Comparison of ENCODE assay signal across 23 cellular contexts in genomic region chr11:105179542-105180278, GRCh38. TPM values are rescaled to one million over a fixed set of nuclear protein-coding genes. Genes with fewer than 3 reads are reported as not detected.
DNase-seq lines count a peak whose midpoint lies in the region; ATAC-seq, FAIRE-seq and TF ChIP-seq lines count a peak whose summit lies in the region.
"Had no signal": no experiment of that assay in that cellular context is flagged by ENCODE, and none has a peak within 500 bp of the region (broad histone marks: within the 10 kb centered on the region; RNA-seq: fewer than 3 reads in every experiment).

No MANE protein-coding gene starts in this region.

- no peaks in the 10 kb centered on the region for H3K36me3 ChIP-seq in pancreas

- H3K4me3 ChIP-seq in pancreas: no peak overlapping the region
- H3K4me3 ChIP-seq: smooth muscle cell had no signal

- WGBS in pancreas, 2 donors: 31 to 33% methylated on average over 5 of the region's 5 CpGs

- no peaks in the 10 kb centered on the region for H3K9me3 ChIP-seq in pancreas

- DNase-seq in NCI-H1092 treated with DMSO at 0.1 percent for 48 hours (lab: John Stamatoyannopoulos, UW): peak; percentile 17
- peak; percentile 33 for DNase-seq in NCI-H345 treated with DMSO at 0.1 percent for 48 hours (lab: John Stamatoyannopoulos, UW; ENCODE audit: unreplicated experiment)
- DNase-seq in SHP77 treated with DMSO at 0.1 percent for 48 hours (lab: John Stamatoyannopoulos, UW): peak; percentile 81
- DNase-seq in pancreas: peak in 1 of 6 donors; percentile 15
- no peak for DNase-seq in RKO (ENCODE audit: low spot score)
- DNase-seq in middle frontal gyrus (ENCODE audit: extremely low spot score, low spot score): no peak
- DNase-seq: activated CD4-positive, alpha-beta T cell treated with anti-CD3 and anti-CD28 coated beads, Interleukin-2, amount 50 U/mL, for 1 hour; anterior cingulate cortex; dermis blood vessel endothelial cell; KG1; NCI-H1930; NCI-H526; stimulated activated CD4-positive, alpha-beta T cell treated with anti-CD3 and anti-CD28 coated beads, Interleukin-2, amount 100 ng/mL, for 24 hours had no signal

- TF ChIP-seq CTCF in pancreas (IDR thresholded peaks at IDR 0.05): no peak

- H3K27ac ChIP-seq in pancreas: no peak overlapping the region

- peaks cover 0 to 7% (median 0%) of the 10 kb centered on the region in 3 donors for H3K4me1 ChIP-seq in pancreas

- no peak for FAIRE-seq in pancreas (lab: Jason Lieb, UNC)
- FAIRE-seq: H1 had no signal

- ATAC-seq in pancreas: peak in 3 of 4 donors; percentile 34 to 66 (median 44)
- ATAC-seq in GM18861 (IDR thresholded peaks at IDR 0.05; ENCODE audit: unreplicated experiment): no peak
- no peak for ATAC-seq in GM18519 (IDR thresholded peaks at IDR 0.05; ENCODE audit: low FRiP score, unreplicated experiment)

- intact Hi-C loops in pancreas (cut with DNase I): no loop called here

- H3K27me3 ChIP-seq in pancreas: no peaks in the 10 kb centered on the region

RNA-seq across cellular contexts. Expression of gene CARD18, which starts 40.1 kb away (rescaled TPM):
- total RNA-seq in pancreas: not detected
- under 1 TPM in 1 of 2 donors, not detected in 1; 0.33 TPM for polyA plus RNA-seq in pancreas
- total RNA-seq: activated T-helper 1 cell treated with anti-CD3 and anti-CD28 coated beads, Interleukin-12 subunit alpha, Interleukin-12 subunit beta, Interleukin-2, Interleukin-4 antibody, amounts not matched to agents 30 ng/mL and 10 ng/mL and 1 ng/mL, durations not matched to agents 14 hours and 24 hours and 36 hours; cardiac septum; dermis blood vessel endothelial cell; G401; H1; kidney epithelial cell; lung microvascular endothelial cell; smooth muscle cell; T-helper 2 cell treated with Interferon-gamma antibody and Interleukin-4, amounts not matched to agents 100 ng/mL and 5 ng/mL, for 36 hours had no signal
- polyA plus RNA-seq: H1, smooth muscle cell had no signal

Comparison
In these comparisons a context has a peak if more than half of its experiments do, and no peak if none do; other contexts are left out.
1. DNase-seq: peak in NCI-H1092 treated with DMSO at 0.1 percent for 48 hours (single experiment), NCI-H345 treated with DMSO at 0.1 percent for 48 hours (single experiment) and SHP77 treated with DMSO at 0.1 percent for 48 hours (single experiment); none in RKO (single experiment) and middle frontal gyrus (single experiment).
2. ATAC-seq: peak in pancreas (3 of 4); none in GM18861 (single experiment) and GM18519 (single experiment).